ENCODE assay signal across 1 cellular context in the genomic region with DNA sequence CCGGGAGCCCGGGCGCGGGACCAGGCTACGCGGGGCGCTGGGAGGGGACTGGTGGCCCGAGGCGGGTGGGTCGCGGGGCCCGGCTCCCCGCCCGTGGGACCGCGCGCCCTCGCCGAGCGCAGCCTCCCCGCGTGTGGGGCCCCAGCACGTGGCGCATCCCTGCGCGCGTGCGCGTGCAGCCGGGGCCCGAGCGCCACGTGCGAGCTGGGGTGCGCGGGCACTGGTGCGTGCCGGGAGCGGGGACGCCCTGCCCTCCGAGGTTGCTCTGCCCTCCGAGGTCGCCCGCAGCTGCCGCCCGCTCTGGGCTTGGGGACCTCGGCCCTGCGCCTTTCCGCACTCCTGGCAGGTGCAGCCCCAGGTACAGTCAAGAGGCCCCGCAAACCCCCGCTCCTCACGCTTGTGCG.
A peak's percentile ranks its signal among the peaks of the same experiment; 100 is the strongest.
TF ChIP-seq lines count a peak whose summit lies in the region.

No MANE protein-coding gene starts in this region.

TF ChIP-seq in GM12878, 131 proteins besides CTCF, POLR2A, EP300 and RAD21 (continued from another document and continues in another):
- TF ChIP-seq, protein P1, sequence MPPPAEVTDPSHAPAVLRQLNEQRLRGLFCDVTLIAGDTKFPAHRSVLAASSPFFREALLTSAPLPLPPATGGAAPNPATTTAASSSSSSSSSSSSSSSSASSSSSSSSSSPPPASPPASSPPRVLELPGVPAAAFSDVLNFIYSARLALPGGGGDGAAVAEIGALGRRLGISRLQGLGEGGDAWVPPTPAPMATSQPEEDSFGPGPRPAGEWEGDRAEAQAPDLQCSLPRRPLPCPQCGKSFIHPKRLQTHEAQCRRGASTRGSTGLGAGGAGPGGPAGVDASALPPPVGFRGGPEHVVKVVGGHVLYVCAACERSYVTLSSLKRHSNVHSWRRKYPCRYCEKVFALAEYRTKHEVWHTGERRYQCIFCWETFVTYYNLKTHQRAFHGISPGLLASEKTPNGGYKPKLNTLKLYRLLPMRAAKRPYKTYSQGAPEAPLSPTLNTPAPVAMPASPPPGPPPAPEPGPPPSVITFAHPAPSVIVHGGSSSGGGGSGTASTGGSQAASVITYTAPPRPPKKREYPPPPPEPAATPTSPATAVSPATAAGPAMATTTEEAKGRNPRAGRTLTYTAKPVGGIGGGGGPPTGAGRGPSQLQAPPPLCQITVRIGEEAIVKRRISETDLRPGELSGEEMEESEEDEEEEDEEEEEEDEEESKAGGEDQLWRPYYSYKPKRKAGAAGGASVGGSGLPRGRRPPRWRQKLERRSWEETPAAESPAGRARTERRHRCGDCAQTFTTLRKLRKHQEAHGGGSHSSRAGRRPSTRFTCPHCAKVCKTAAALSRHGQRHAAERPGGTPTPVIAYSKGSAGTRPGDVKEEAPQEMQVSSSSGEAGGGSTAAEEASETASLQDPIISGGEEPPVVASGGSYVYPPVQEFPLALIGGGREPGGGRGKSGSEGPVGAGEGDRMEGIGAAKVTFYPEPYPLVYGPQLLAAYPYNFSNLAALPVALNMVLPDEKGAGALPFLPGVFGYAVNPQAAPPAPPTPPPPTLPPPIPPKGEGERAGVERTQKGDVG (CRISPR knock-in tag; IDR thresholded peaks at IDR 0.05) = no peak
- peak; percentile 78; the same call in 1 of the 2 replicates for TF ChIP-seq BACH1 (IDR thresholded peaks at IDR 0.05; ENCODE audit: borderline replicate concordance)
- TF ChIP-seq RB1 (IDR thresholded peaks at IDR 0.05; ENCODE audit: borderline replicate concordance) = peak; percentile 68; the same call in 1 of the 2 replicates
- peak; percentile 37 for TF ChIP-seq NRF1 (conservative IDR thresholded peaks at IDR 0.05; ENCODE audit: low read depth, low read length)
- TF ChIP-seq, protein P2, sequence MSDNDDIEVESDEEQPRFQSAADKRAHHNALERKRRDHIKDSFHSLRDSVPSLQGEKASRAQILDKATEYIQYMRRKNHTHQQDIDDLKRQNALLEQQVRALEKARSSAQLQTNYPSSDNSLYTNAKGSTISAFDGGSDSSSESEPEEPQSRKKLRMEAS (IDR thresholded peaks at IDR 0.05; ENCODE audit: low read depth, low read length) = peak; percentile 94
- TF ChIP-seq LARP7 (IDR thresholded peaks at IDR 0.05) = peak; percentile 98
- TF ChIP-seq, protein P3, sequence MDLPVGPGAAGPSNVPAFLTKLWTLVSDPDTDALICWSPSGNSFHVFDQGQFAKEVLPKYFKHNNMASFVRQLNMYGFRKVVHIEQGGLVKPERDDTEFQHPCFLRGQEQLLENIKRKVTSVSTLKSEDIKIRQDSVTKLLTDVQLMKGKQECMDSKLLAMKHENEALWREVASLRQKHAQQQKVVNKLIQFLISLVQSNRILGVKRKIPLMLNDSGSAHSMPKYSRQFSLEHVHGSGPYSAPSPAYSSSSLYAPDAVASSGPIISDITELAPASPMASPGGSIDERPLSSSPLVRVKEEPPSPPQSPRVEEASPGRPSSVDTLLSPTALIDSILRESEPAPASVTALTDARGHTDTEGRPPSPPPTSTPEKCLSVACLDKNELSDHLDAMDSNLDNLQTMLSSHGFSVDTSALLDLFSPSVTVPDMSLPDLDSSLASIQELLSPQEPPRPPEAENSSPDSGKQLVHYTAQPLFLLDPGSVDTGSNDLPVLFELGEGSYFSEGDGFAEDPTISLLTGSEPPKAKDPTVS (IDR thresholded peaks at IDR 0.05; ENCODE audit: low read depth, low read length) = no peak
- no peak for TF ChIP-seq CEBPB (IDR thresholded peaks at IDR 0.05; ENCODE audit: borderline replicate concordance in 1 of 2, low read depth in 2 of 2, low read length in 2 of 2)
- TF ChIP-seq, protein P4, sequence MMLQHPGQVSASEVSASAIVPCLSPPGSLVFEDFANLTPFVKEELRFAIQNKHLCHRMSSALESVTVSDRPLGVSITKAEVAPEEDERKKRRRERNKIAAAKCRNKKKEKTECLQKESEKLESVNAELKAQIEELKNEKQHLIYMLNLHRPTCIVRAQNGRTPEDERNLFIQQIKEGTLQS (IDR thresholded peaks at IDR 0.05; ENCODE audit: borderline replicate concordance, extremely low read depth, low read depth, low read length) = 0 out of 2 replicates have a peak, but pooled peaks have one; percentile 29
- TF ChIP-seq PAX5 (IDR thresholded peaks at IDR 0.05; ENCODE audit: borderline replicate concordance, low read depth, low read length) = peak; percentile 83; the same call in 1 of the 2 replicates
- TF ChIP-seq CHD1 (IDR thresholded peaks at IDR 0.05; ENCODE audit: low read depth, low read length) = no peak
- TF ChIP-seq, protein P5, sequence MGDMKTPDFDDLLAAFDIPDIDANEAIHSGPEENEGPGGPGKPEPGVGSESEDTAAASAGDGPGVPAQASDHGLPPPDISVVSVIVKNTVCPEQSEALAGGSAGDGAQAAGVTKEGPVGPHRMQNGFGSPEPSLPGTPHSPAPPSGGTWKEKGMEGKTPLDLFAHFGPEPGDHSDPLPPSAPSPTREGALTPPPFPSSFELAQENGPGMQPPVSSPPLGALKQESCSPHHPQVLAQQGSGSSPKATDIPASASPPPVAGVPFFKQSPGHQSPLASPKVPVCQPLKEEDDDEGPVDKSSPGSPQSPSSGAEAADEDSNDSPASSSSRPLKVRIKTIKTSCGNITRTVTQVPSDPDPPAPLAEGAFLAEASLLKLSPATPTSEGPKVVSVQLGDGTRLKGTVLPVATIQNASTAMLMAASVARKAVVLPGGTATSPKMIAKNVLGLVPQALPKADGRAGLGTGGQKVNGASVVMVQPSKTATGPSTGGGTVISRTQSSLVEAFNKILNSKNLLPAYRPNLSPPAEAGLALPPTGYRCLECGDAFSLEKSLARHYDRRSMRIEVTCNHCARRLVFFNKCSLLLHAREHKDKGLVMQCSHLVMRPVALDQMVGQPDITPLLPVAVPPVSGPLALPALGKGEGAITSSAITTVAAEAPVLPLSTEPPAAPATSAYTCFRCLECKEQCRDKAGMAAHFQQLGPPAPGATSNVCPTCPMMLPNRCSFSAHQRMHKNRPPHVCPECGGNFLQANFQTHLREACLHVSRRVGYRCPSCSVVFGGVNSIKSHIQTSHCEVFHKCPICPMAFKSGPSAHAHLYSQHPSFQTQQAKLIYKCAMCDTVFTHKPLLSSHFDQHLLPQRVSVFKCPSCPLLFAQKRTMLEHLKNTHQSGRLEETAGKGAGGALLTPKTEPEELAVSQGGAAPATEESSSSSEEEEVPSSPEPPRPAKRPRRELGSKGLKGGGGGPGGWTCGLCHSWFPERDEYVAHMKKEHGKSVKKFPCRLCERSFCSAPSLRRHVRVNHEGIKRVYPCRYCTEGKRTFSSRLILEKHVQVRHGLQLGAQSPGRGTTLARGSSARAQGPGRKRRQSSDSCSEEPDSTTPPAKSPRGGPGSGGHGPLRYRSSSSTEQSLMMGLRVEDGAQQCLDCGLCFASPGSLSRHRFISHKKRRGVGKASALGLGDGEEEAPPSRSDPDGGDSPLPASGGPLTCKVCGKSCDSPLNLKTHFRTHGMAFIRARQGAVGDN (IDR thresholded peaks at IDR 0.05) = peak; percentile 96
- TF ChIP-seq RFX5 (IDR thresholded peaks at IDR 0.05; ENCODE audit: low read depth, low read length) = no peak
- TF ChIP-seq, protein P6, sequence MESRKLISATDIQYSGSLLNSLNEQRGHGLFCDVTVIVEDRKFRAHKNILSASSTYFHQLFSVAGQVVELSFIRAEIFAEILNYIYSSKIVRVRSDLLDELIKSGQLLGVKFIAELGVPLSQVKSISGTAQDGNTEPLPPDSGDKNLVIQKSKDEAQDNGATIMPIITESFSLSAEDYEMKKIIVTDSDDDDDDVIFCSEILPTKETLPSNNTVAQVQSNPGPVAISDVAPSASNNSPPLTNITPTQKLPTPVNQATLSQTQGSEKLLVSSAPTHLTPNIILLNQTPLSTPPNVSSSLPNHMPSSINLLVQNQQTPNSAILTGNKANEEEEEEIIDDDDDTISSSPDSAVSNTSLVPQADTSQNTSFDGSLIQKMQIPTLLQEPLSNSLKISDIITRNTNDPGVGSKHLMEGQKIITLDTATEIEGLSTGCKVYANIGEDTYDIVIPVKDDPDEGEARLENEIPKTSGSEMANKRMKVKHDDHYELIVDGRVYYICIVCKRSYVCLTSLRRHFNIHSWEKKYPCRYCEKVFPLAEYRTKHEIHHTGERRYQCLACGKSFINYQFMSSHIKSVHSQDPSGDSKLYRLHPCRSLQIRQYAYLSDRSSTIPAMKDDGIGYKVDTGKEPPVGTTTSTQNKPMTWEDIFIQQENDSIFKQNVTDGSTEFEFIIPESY (IDR thresholded peaks at IDR 0.05) = no peak
- 0 out of 2 replicates have a peak, but pooled peaks have one; percentile 20 for TF ChIP-seq TCF3 (IDR thresholded peaks at IDR 0.05; ENCODE audit: borderline replicate concordance, insufficient read depth, low read depth, low read length)
- no peak for TF ChIP-seq POU2F2 (IDR thresholded peaks at IDR 0.05; ENCODE audit: borderline replicate concordance, low read depth, low read length)
- TF ChIP-seq GATAD2B (conservative IDR thresholded peaks at IDR 0.05; ENCODE audit: low read depth) = peak; percentile 80
- peak; percentile 45 for TF ChIP-seq RELA (IDR thresholded peaks at IDR 0.05; ENCODE audit: borderline replicate concordance, partially characterized antibody)
- TF ChIP-seq, protein P7, sequence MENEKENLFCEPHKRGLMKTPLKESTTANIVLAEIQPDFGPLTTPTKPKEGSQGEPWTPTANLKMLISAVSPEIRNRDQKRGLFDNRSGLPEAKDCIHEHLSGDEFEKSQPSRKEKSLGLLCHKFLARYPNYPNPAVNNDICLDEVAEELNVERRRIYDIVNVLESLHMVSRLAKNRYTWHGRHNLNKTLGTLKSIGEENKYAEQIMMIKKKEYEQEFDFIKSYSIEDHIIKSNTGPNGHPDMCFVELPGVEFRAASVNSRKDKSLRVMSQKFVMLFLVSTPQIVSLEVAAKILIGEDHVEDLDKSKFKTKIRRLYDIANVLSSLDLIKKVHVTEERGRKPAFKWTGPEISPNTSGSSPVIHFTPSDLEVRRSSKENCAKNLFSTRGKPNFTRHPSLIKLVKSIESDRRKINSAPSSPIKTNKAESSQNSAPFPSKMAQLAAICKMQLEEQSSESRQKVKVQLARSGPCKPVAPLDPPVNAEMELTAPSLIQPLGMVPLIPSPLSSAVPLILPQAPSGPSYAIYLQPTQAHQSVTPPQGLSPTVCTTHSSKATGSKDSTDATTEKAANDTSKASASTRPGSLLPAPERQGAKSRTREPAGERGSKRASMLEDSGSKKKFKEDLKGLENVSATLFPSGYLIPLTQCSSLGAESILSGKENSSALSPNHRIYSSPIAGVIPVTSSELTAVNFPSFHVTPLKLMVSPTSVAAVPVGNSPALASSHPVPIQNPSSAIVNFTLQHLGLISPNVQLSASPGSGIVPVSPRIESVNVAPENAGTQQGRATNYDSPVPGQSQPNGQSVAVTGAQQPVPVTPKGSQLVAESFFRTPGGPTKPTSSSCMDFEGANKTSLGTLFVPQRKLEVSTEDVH (IDR thresholded peaks at IDR 0.05; ENCODE audit: low read depth, partially characterized antibody) = no peak
- no peak for TF ChIP-seq HDGF (IDR thresholded peaks at IDR 0.05)
- peak; percentile 64; the same call in 1 of the 2 replicates for TF ChIP-seq SIN3A (IDR thresholded peaks at IDR 0.05; ENCODE audit: low read depth, low read length)
- peak; percentile 78 for TF ChIP-seq IKZF1 (conservative IDR thresholded peaks at IDR 0.05)
- 0 out of 2 replicates have a peak, but pooled peaks have one; percentile 39 for TF ChIP-seq SMARCA5 (IDR thresholded peaks at IDR 0.05)
- TF ChIP-seq RAD51 (IDR thresholded peaks at IDR 0.05) = no peak
- no peak for TF ChIP-seq FOS (IDR thresholded peaks at IDR 0.05; ENCODE audit: borderline replicate concordance, extremely low read depth, insufficient read length)
- TF ChIP-seq, protein P8, sequence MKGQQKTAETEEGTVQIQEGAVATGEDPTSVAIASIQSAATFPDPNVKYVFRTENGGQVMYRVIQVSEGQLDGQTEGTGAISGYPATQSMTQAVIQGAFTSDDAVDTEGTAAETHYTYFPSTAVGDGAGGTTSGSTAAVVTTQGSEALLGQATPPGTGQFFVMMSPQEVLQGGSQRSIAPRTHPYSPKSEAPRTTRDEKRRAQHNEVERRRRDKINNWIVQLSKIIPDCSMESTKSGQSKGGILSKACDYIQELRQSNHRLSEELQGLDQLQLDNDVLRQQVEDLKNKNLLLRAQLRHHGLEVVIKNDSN (IDR thresholded peaks at IDR 0.05; ENCODE audit: borderline replicate concordance, extremely low read length, insufficient read depth, low read depth, low read length) = peak; percentile 81
- TF ChIP-seq, protein P9, sequence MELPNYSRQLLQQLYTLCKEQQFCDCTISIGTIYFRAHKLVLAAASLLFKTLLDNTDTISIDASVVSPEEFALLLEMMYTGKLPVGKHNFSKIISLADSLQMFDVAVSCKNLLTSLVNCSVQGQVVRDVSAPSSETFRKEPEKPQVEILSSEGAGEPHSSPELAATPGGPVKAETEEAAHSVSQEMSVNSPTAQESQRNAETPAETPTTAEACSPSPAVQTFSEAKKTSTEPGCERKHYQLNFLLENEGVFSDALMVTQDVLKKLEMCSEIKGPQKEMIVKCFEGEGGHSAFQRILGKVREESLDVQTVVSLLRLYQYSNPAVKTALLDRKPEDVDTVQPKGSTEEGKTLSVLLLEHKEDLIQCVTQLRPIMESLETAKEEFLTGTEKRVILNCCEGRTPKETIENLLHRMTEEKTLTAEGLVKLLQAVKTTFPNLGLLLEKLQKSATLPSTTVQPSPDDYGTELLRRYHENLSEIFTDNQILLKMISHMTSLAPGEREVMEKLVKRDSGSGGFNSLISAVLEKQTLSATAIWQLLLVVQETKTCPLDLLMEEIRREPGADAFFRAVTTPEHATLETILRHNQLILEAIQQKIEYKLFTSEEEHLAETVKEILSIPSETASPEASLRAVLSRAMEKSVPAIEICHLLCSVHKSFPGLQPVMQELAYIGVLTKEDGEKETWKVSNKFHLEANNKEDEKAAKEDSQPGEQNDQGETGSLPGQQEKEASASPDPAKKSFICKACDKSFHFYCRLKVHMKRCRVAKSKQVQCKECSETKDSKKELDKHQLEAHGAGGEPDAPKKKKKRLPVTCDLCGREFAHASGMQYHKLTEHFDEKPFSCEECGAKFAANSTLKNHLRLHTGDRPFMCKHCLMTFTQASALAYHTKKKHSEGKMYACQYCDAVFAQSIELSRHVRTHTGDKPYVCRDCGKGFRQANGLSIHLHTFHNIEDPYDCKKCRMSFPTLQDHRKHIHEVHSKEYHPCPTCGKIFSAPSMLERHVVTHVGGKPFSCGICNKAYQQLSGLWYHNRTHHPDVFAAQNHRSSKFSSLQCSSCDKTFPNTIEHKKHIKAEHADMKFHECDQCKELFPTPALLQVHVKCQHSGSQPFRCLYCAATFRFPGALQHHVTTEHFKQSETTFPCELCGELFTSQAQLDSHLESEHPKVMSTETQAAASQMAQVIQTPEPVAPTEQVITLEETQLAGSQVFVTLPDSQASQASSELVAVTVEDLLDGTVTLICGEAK (IDR thresholded peaks at IDR 0.05; ENCODE audit: borderline replicate concordance) = no peak
- peak; percentile 7; the same call in 1 of the 2 replicates for TF ChIP-seq CREB1 (IDR thresholded peaks at IDR 0.05; ENCODE audit: low read depth)
- peak; percentile 53; the same call in 1 of the 2 replicates for TF ChIP-seq ZSCAN29 (IDR thresholded peaks at IDR 0.05)
